Comparison of ENCODE assay signal across 9 cellular contexts in the genomic region with DNA sequence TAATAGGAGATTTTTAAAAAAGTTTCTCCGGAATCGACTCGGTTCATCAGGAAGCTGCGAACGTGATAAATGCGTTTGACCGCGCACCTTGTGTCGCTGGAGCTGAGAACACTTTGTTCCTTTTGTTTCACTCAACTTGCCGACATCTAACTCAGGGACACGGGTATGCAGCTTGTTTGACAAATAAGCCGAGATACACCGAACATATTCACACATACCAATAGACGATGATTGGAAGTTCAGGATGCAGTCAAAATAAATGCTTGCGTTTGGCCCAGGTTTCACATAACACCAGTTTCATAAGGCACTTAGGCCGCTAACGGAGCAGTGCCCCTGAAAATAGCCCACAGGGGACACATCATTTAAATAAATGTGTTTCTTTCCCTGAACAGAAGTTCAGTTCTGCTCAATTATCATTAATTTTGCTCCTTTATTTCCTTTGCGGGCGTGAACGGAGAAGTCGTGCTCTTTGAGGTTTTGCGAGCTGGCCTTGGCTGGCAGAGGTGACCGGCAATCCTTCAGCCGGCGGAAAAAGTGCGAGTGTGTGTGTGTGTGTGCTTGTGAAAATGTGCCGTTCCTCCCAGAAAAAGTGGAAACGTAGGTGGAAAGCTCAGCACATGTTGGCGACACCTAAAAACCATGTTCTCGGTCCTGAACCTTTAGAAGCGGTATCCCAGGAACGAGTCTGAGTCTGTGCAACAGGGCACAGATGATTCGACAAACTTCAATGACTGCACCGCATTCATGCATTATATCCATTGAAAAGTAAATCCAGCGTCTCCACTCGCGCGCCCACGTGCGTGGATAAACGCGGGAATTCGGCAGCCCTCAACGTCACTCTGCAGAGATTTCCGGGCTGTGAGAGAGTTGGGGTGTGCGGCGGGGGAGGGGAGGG. TPM values are rescaled to one million over a fixed set of nuclear protein-coding genes. Genes with fewer than 3 reads are reported as not detected.
DNase-seq lines count a peak whose midpoint lies in the region; ATAC-seq, FAIRE-seq and TF ChIP-seq lines count a peak whose summit lies in the region.
"Had no signal": no experiment of that assay in that cellular context is flagged by ENCODE, and none has a peak within 500 bp of the region (broad histone marks: within the 10 kb centered on the region; RNA-seq: fewer than 3 reads in every experiment).

No MANE protein-coding gene starts in this region.

- no peak for TF ChIP-seq CTCF in OCI-LY1 (IDR thresholded peaks at IDR 0.05; ENCODE audit: low read length)
- TF ChIP-seq CTCF in left ventricle myocardium inferior (IDR thresholded peaks at IDR 0.05; ENCODE audit: borderline replicate concordance), result no peak

- ATAC-seq in HG03280 (IDR thresholded peaks at IDR 0.05; ENCODE audit: unreplicated experiment), result no peak

- H3F3A ChIP-seq in OCI-LY1 (ENCODE audit: insufficient read depth, low read length), result no peaks in the 10 kb centered on the region

- H3K27me3 ChIP-seq in OCI-LY1 (ENCODE audit: insufficient read depth, low read length), result peaks cover 9% of the 10 kb centered on the region; the same call in 1 of the 2 replicates
- peaks cover 46% of the 10 kb centered on the region for H3K27me3 ChIP-seq in left ventricle myocardium inferior (ENCODE audit: low read depth)

- no peaks in the 10 kb centered on the region for H3K36me3 ChIP-seq in OCI-LY1 (ENCODE audit: insufficient read depth, low read length)
- H3K36me3 ChIP-seq in left ventricle myocardium inferior, result no peaks in the 10 kb centered on the region

- H3K79me2 ChIP-seq in OCI-LY1 (ENCODE audit: insufficient read depth, low read length), result no peaks in the 10 kb centered on the region

- H3K9me2 ChIP-seq in OCI-LY1 (ENCODE audit: low read depth, low read length), result no peaks in the 10 kb centered on the region

- FAIRE-seq in GM19239 (lab: Jason Lieb, UNC), result peak; percentile 21
- FAIRE-seq: endometrium had no signal

- no peak for DNase-seq in GM19239 (ENCODE audit: insufficient read length, low spot score)
- DNase-seq in left ventricle myocardium inferior, result no peak
- DNase-seq in middle frontal gyrus (ENCODE audit: extremely low spot score, low spot score), result no peak
- no peak for DNase-seq in SKM-1 (lab: John Stamatoyannopoulos, UW; ENCODE audit: unreplicated experiment)
- no peak for DNase-seq in NCI-H526 treated with DMSO at 0.1 percent for 48 hours (lab: John Stamatoyannopoulos, UW)

- H3K4me1 ChIP-seq in OCI-LY1 (ENCODE audit: insufficient read depth, low read length, severe bottlenecking) (peaks cover 27% of the 10 kb centered on the region), left ventricle myocardium inferior (peaks cover 40% of the 10 kb centered on the region)

- no peak overlapping the region for H2AFZ ChIP-seq in OCI-LY1 (ENCODE audit: low read length)

- H3K9ac ChIP-seq in OCI-LY1 (ENCODE audit: low read length), result peak overlapping the region; percentile 6; the same call in 1 of the 2 replicates

- no peaks in the 10 kb centered on the region for H4K20me1 ChIP-seq in OCI-LY1 (ENCODE audit: insufficient read depth, low read length)

- intact Hi-C loops in left ventricle myocardium inferior (cut with micrococcal nuclease), result no loop called here

- H3K4me2 ChIP-seq in OCI-LY1 (ENCODE audit: low read length), result peak overlapping the region; percentile 82

- H3K9me3 ChIP-seq in OCI-LY1 (ENCODE audit: low read length) (no peaks in the 10 kb centered on the region), left ventricle myocardium inferior (replicated peaks) (no peaks in the 10 kb centered on the region)

- H3K27ac ChIP-seq in OCI-LY1 (ENCODE audit: low read depth, low read length, poor library complexity, severe bottlenecking), result no peak overlapping the region
- H3K27ac ChIP-seq in left ventricle myocardium inferior (replicated peaks), result peak overlapping the region; percentile 75
- no peak overlapping the region for H3K27ac ChIP-seq in skin epidermis

- peak overlapping the region; percentile 54 for H3K4me3 ChIP-seq in OCI-LY1 (ENCODE audit: low read depth, low read length, poor library complexity, severe bottlenecking)
- peak overlapping the region; percentile 80 for H3K4me3 ChIP-seq in left ventricle myocardium inferior
- H3K4me3 ChIP-seq in skin epidermis, result peak overlapping the region; percentile 13 to 36 (median 22)

RNA-seq across cellular contexts. Expression of a gene that starts 0.7 kb away (rescaled TPM):
- 8.1 TPM for total RNA-seq in left ventricle myocardium inferior

Comparison
In these comparisons a context has a peak if more than half of its experiments do, and no peak if none do; other contexts are left out.
1. H3K4me3 ChIP-seq: peak in every context shown above with its lines; median percentile 80 in left ventricle myocardium inferior; 54 in OCI-LY1; 22 in skin epidermis.